Comparison of ENCODE assay signal across 10 cellular contexts in genomic region chr7:144529269-144529926, GRCh38.
A peak's percentile ranks its signal among the peaks of the same experiment; 100 is the strongest.
DNase-seq lines count a peak whose midpoint lies in the region; ATAC-seq and TF ChIP-seq lines count a peak whose summit lies in the region.
"Had no signal": no experiment of that assay in that cellular context is flagged by ENCODE, and none has a peak within 500 bp of the region (broad histone marks: within the 10 kb centered on the region; RNA-seq: fewer than 3 reads in every experiment).

No MANE protein-coding gene starts in this region.

- no peaks in the 10 kb centered on the region for H3K79me2 ChIP-seq in neural progenitor cell (ENCODE audit: low read depth)

- ATAC-seq in GM18868 (IDR thresholded peaks at IDR 0.05; ENCODE audit: unreplicated experiment) (peak; percentile 99), GM21526 (IDR thresholded peaks at IDR 0.05; ENCODE audit: low FRiP score, unreplicated experiment) (peak; percentile 99), HG03095 (IDR thresholded peaks at IDR 0.05; ENCODE audit: unreplicated experiment) (peak; percentile 99)
- ATAC-seq: lower lobe of right lung had no signal

- no peak overlapping the region for H3K27ac Mint-ChIP-seq in activated T-helper 2 cell treated with anti-CD3 and anti-CD28 coated beads, Interferon-gamma antibody, Interleukin-2, Interleukin-4, amounts not matched to agents 10 μg/mL and 5 μg/mL and 100 μg/mL, durations not matched to agents 14 hours and 24 hours and 36 hours
- H3K27ac Mint-ChIP-seq in neural progenitor cell, result no peak overlapping the region

- no peaks in the 10 kb centered on the region for H3K79me1 ChIP-seq in neuronal stem cell (ENCODE audit: low read depth, low read length)

- H4K91ac ChIP-seq in neuronal stem cell (ENCODE audit: low read depth, low read length, poor library complexity), result no peak overlapping the region

- H4K8ac ChIP-seq in neuronal stem cell (ENCODE audit: low read depth, low read length), result no peak overlapping the region

- H3K27me3 Mint-ChIP-seq in activated T-helper 2 cell treated with anti-CD3 and anti-CD28 coated beads, Interferon-gamma antibody, Interleukin-2, Interleukin-4, amounts not matched to agents 10 μg/mL and 5 μg/mL and 100 μg/mL, durations not matched to agents 14 hours and 24 hours and 36 hours (ENCODE audit: low read depth), result no peaks in the 10 kb centered on the region
- no peaks in the 10 kb centered on the region for H3K27me3 Mint-ChIP-seq in neural progenitor cell (ENCODE audit: insufficient read depth, low read depth)

- no peak overlapping the region for H3K18ac ChIP-seq in neuronal stem cell (ENCODE audit: low read length)

- no peak overlapping the region for H2BK12ac ChIP-seq in neuronal stem cell (ENCODE audit: low read length)

- DNase-seq in epithelial cell of proximal tubule (ENCODE audit: low read depth), result peak; percentile 23
- no peak for DNase-seq in activated T-helper 2 cell treated with anti-CD3 and anti-CD28 coated beads, Interferon-gamma antibody, Interleukin-2, Interleukin-4, amounts not matched to agents 10 μg/mL and 5 μg/mL and 100 μg/mL, durations not matched to agents 14 hours and 24 hours and 36 hours (ENCODE audit: low spot score)
- DNase-seq in neuronal stem cell (ENCODE audit: low spot score), result no peak
- DNase-seq in neural progenitor cell (ENCODE audit: low spot score), result no peak
- DNase-seq in GM03348 (ENCODE audit: low spot score), result no peak
- DNase-seq: Caco-2, lower lobe of right lung had no signal

- H3K4me1 Mint-ChIP-seq in activated T-helper 2 cell treated with anti-CD3 and anti-CD28 coated beads, Interferon-gamma antibody, Interleukin-2, Interleukin-4, amounts not matched to agents 10 μg/mL and 5 μg/mL and 100 μg/mL, durations not matched to agents 14 hours and 24 hours and 36 hours (ENCODE audit: low read depth), result peaks cover 4% of the 10 kb centered on the region
- H3K4me1 Mint-ChIP-seq in neural progenitor cell, result peaks cover 8% of the 10 kb centered on the region

- H3K27ac ChIP-seq in neuronal stem cell (replicated peaks; ENCODE audit: low read length), result no peak overlapping the region
- H3K27ac ChIP-seq in neural progenitor cell, result no peak overlapping the region
- H3K27ac ChIP-seq: lower lobe of right lung had no signal

- no peaks in the 10 kb centered on the region for H3K4me1 ChIP-seq in neuronal stem cell (ENCODE audit: control insufficient read depth in 2 of 2, insufficient read depth in 1 of 2, low read depth in 1 of 2, low read length in 2 of 2)
- H3K4me1 ChIP-seq in neural progenitor cell, result peaks cover 29% of the 10 kb centered on the region
- H3K4me1 ChIP-seq: Caco-2, lower lobe of right lung had no signal

- H3K14ac ChIP-seq in neuronal stem cell (ENCODE audit: low read length), result no peak overlapping the region

- H3K36me3 Mint-ChIP-seq in activated T-helper 2 cell treated with anti-CD3 and anti-CD28 coated beads, Interferon-gamma antibody, Interleukin-2, Interleukin-4, amounts not matched to agents 10 μg/mL and 5 μg/mL and 100 μg/mL, durations not matched to agents 14 hours and 24 hours and 36 hours (ENCODE audit: low read depth), result no peaks in the 10 kb centered on the region
- no peaks in the 10 kb centered on the region for H3K36me3 Mint-ChIP-seq in neural progenitor cell

- H4K20me1 ChIP-seq in neural progenitor cell (ENCODE audit: low read depth), result no peaks in the 10 kb centered on the region

- H3F3A ChIP-seq in neural progenitor cell (ENCODE audit: low read depth), result peaks cover 22% of the 10 kb centered on the region

- no peak overlapping the region for H2AK5ac ChIP-seq in neuronal stem cell (ENCODE audit: low read depth, low read length)

- H3K4me3 ChIP-seq in epithelial cell of proximal tubule (ENCODE audit: low read depth, low read length) (no peak overlapping the region), neuronal stem cell (ENCODE audit: low read length in 2 of 2) (no peak overlapping the region), neural progenitor cell (no peak overlapping the region)
- H3K4me3 ChIP-seq: lower lobe of right lung had no signal

- no peak overlapping the region for H3K4ac ChIP-seq in neuronal stem cell (ENCODE audit: low read length)

- no peak overlapping the region for H2AFZ ChIP-seq in neuronal stem cell (ENCODE audit: low read length)
- no peak overlapping the region for H2AFZ ChIP-seq in neural progenitor cell (replicated peaks)

- intact Hi-C loops in activated T-helper 2 cell treated with anti-CD3 and anti-CD28 coated beads, Interferon-gamma antibody, Interleukin-2, Interleukin-4, amounts not matched to agents 10 μg/mL and 5 μg/mL and 100 μg/mL, durations not matched to agents 14 hours and 24 hours and 36 hours (cut with micrococcal nuclease), result no loop called here

- no peak overlapping the region for H2BK120ac ChIP-seq in neuronal stem cell (ENCODE audit: low read depth, low read length)

- H2BK5ac ChIP-seq in neuronal stem cell (ENCODE audit: low read length), result no peak overlapping the region

- H3K23ac ChIP-seq in neuronal stem cell (ENCODE audit: low read depth, low read length, poor library complexity), result no peak overlapping the region

- no CpG with 5 or more reads among the region's 3 CpGs for WGBS in neuronal stem cell (ENCODE audit: extremely low coverage in 2 of 2, insufficient read length in 2 of 2, insufficient replicate concordance in 1 of 2), 2 donors

- no peak overlapping the region for H3K4me3 Mint-ChIP-seq in activated T-helper 2 cell treated with anti-CD3 and anti-CD28 coated beads, Interferon-gamma antibody, Interleukin-2, Interleukin-4, amounts not matched to agents 10 μg/mL and 5 μg/mL and 100 μg/mL, durations not matched to agents 14 hours and 24 hours and 36 hours (ENCODE audit: low read depth)
- no peak overlapping the region for H3K4me3 Mint-ChIP-seq in neural progenitor cell

- H3K9me3 ChIP-seq in neuronal stem cell (replicated peaks in 1 of 2; ENCODE audit: control insufficient read depth in 2 of 2, insufficient read depth in 1 of 2, low read depth in 1 of 2, low read length in 2 of 2) (no peaks in the 10 kb centered on the region), neural progenitor cell (ENCODE audit: low read depth) (no peaks in the 10 kb centered on the region)
- H3K9me3 ChIP-seq: Caco-2, lower lobe of right lung had no signal

- H3K36me3 ChIP-seq in neuronal stem cell (replicated peaks in 1 of 2; ENCODE audit: control insufficient read depth in 2 of 2, insufficient read depth in 2 of 2, low read length in 2 of 2), result no peaks in the 10 kb centered on the region
- H3K36me3 ChIP-seq in neural progenitor cell, result no peaks in the 10 kb centered on the region
- H3K36me3 ChIP-seq: lower lobe of right lung had no signal

- no peak overlapping the region for H3K9ac ChIP-seq in neuronal stem cell (ENCODE audit: low read depth, low read length, poor library complexity)
- H3K9ac ChIP-seq in neural progenitor cell, result no peak overlapping the region

- H3K4me2 ChIP-seq in neuronal stem cell (ENCODE audit: insufficient read depth, low read length, poor library complexity, severe bottlenecking) (no peak overlapping the region), neural progenitor cell (no peak overlapping the region)

- H3K27me3 ChIP-seq in neuronal stem cell (ENCODE audit: control insufficient read depth in 3 of 3, insufficient read depth in 3 of 3, low read depth in 1 of 3, low read length in 3 of 3) (no peaks in the 10 kb centered on the region), neural progenitor cell (no peaks in the 10 kb centered on the region)

- TF ChIP-seq CTCF in epithelial cell of proximal tubule (conservative IDR thresholded peaks at IDR 0.05; ENCODE audit: low read depth, low read length) (no peak), neural progenitor cell (IDR thresholded peaks at IDR 0.05) (no peak)

- no peak overlapping the region for H2BK15ac ChIP-seq in neuronal stem cell (ENCODE audit: low read length)

- H3K9me3 Mint-ChIP-seq in activated T-helper 2 cell treated with anti-CD3 and anti-CD28 coated beads, Interferon-gamma antibody, Interleukin-2, Interleukin-4, amounts not matched to agents 10 μg/mL and 5 μg/mL and 100 μg/mL, durations not matched to agents 14 hours and 24 hours and 36 hours, result no peaks in the 10 kb centered on the region
- H3K9me3 Mint-ChIP-seq in neural progenitor cell, result no peaks in the 10 kb centered on the region
